In the genomic region with DNA sequence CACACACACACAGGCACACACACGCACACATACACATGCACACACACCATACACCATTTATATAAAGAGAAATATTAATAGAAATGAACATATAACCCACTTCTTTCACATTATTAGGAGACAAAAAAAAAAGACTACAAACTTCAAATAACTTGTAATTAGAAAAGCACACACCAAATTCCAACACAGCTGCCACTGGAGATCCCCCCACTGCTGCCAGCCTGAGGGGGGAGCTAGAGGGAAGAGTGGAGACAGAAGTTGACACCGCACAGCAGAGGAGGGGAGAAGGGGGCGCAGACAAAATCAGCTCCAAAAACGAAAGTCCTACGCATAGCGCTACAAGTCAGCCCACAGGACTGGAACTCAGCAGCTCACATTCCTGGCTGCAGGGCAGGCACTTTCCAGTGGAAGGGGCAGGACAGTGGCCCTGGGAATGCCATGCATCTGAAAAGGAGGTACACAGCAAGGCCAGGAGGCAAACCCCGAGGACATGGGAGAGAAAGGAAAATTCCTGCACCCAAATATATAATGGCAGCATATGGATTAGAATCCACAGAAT, we compare ENCODE assay signal across 22 cellular contexts. TPM values are rescaled to one million over a fixed set of nuclear protein-coding genes. Genes with fewer than 3 reads are reported as not detected.
DNase-seq lines count a peak whose midpoint lies in the region; ATAC-seq, FAIRE-seq and TF ChIP-seq lines count a peak whose summit lies in the region.
"Had no signal": no experiment of that assay in that cellular context is flagged by ENCODE, and none has a peak within 500 bp of the region (broad histone marks: within the 10 kb centered on the region; RNA-seq: fewer than 3 reads in every experiment).

No MANE protein-coding gene starts in this region.

- H3K14ac ChIP-seq in H1 (ENCODE audit: insufficient read length) = no peak overlapping the region

- no peak overlapping the region for H2BK20ac ChIP-seq in H1 (ENCODE audit: low read length)

- in situ Hi-C loops in Panc1 (cut with HindIII; ENCODE audit: low pct_unique_long_range_greater_than_20kb, low sequenced_read_pairs) = no loop called here

- H3K27ac Mint-ChIP-seq in GM23338 = no peak overlapping the region
- peak overlapping the region in 3 of 9 donors; percentile 20 to 46 (median 21) for H3K27ac Mint-ChIP-seq in naive thymus-derived CD4-positive, alpha-beta T cell
- H3K27ac Mint-ChIP-seq: activated CD4-positive, alpha-beta T cell treated with anti-CD3 and anti-CD28 coated beads, Interleukin-2, amount 10 ng/mL, durations not matched to agents 7 days and 5 days; dendritic cell treated with granulocyte-macrophage colony-stimulating factor and Interleukin-4, amounts not matched to agents 40 ng/mL and 50 ng/mL, for 4 days had no signal

- H3K4me2 ChIP-seq in GM23338 = no peak overlapping the region
- no peak overlapping the region for H3K4me2 ChIP-seq in H1 (ENCODE audit: insufficient read depth in 1 of 2, low read depth in 2 of 2, low read length in 2 of 2)
- H3K4me2 ChIP-seq: BLaER1 treated with 17β-estradiol and CSF1 and Interleukin-3, amounts not matched to agents 10 nM and 100 nM had no signal

- H4K20me1 ChIP-seq in GM23338 (replicated peaks; ENCODE audit: insufficient read depth) (peaks cover 6% of the 10 kb centered on the region; the same call in 1 of the 2 replicates), H1 (replicated peaks in 1 of 2; ENCODE audit: control insufficient read depth in 1 of 2, insufficient read depth in 2 of 2, low read length in 2 of 2) (peaks cover 0 to 4% of the 10 kb centered on the region in 2 experiments)

- H3K27ac ChIP-seq in 22Rv1 = no peak overlapping the region
- H3K27ac ChIP-seq in GM23338 (ENCODE audit: low read depth) = no peak overlapping the region
- no peak overlapping the region for H3K27ac ChIP-seq in Panc1 (ENCODE audit: low read length)
- no peak overlapping the region for H3K27ac ChIP-seq in H1 (ENCODE audit: low read depth, low read length)
- no peak overlapping the region for H3K27ac ChIP-seq in naive thymus-derived CD4-positive, alpha-beta T cell (ENCODE audit: low read depth, low read length)
- H3K27ac ChIP-seq: BLaER1 treated with 17β-estradiol and CSF1 and Interleukin-3, amounts not matched to agents 10 nM and 100 nM; cardiac muscle cell; heart right ventricle; left ventricle myocardium inferior; upper lobe of left lung had no signal

- no peaks in the 10 kb centered on the region for H3F3A ChIP-seq in GM23338 (replicated peaks; ENCODE audit: low read depth)

- H3K79me1 ChIP-seq in H1 (ENCODE audit: low read depth, low read length) = no peaks in the 10 kb centered on the region

- peaks cover 65% of the 10 kb centered on the region for H3K36me3 ChIP-seq in GM23338 (ENCODE audit: insufficient read depth)
- H3K36me3 ChIP-seq in Panc1 (ENCODE audit: control insufficient read depth, insufficient read depth, low read length) = peaks cover 65% of the 10 kb centered on the region
- peaks cover 19 to 85% (median 62%) of the 10 kb centered on the region in 4 experiments for H3K36me3 ChIP-seq in H1 (ENCODE audit: control insufficient read depth in 2 of 4, insufficient read depth in 4 of 4, low read length in 3 of 4)
- H3K36me3 ChIP-seq in naive thymus-derived CD4-positive, alpha-beta T cell (ENCODE audit: control insufficient read depth in 2 of 3, insufficient read depth in 3 of 3, low read length in 3 of 3) = peaks cover 21 to 93% (median 27%) of the 10 kb centered on the region in 3 experiments

- CTCF ChIA-PET in Panc1 (lab: Charles Lee) (interaction anchor here (0.7 kb wide), 1 partner anchor 11 kb away, joined by 3 read pairs; no protein-coding TSS in a partner anchor), H1 (lab: Charles Lee; ENCODE audit: partially characterized antibody) (interaction anchor here (0.6 to 3.1 kb wide), 13 partner anchors 9 to 495 kb away, joined by 3 to 34 read pairs (median 3); no protein-coding TSS in a partner anchor)
- CTCF ChIA-PET in naive thymus-derived CD4-positive, alpha-beta T cell (lab: Charles Lee) = interaction anchor here (0.5 to 0.6 kb wide), 2 partner anchors 28 to 197 kb away, joined by 3 read pairs; no protein-coding TSS in a partner anchor

- H3K4me1 ChIP-seq in GM23338 (ENCODE audit: insufficient read depth) (no peaks in the 10 kb centered on the region), Panc1 (ENCODE audit: control insufficient read depth, insufficient read depth, low read length) (no peaks in the 10 kb centered on the region), H1 (replicated peaks in 1 of 4; ENCODE audit: control insufficient read depth in 3 of 4, insufficient read depth in 4 of 4, low read length in 3 of 4) (no peaks in the 10 kb centered on the region)
- H3K4me1 ChIP-seq in naive thymus-derived CD4-positive, alpha-beta T cell (ENCODE audit: control insufficient read depth in 2 of 2, insufficient read depth in 2 of 2, low read length in 2 of 2) = no peaks in the 10 kb centered on the region
- H3K4me1 ChIP-seq: BLaER1 treated with 17β-estradiol and CSF1 and Interleukin-3, amounts not matched to agents 10 nM and 100 nM; heart right ventricle; left ventricle myocardium inferior; upper lobe of left lung had no signal

- H3K9me3 ChIP-seq in Panc1 (ENCODE audit: control insufficient read depth, insufficient read depth, low read depth, low read length) = no peaks in the 10 kb centered on the region
- H3K9me3 ChIP-seq in H1 (ENCODE audit: insufficient read depth in 2 of 2, low read depth in 1 of 2, low read length in 1 of 2) = no peaks in the 10 kb centered on the region
- no peaks in the 10 kb centered on the region for H3K9me3 ChIP-seq in naive thymus-derived CD4-positive, alpha-beta T cell (ENCODE audit: control insufficient read depth in 2 of 3, low read length in 3 of 3)
- H3K9me3 ChIP-seq: BLaER1 treated with 17β-estradiol and CSF1 and Interleukin-3, amounts not matched to agents 10 nM and 100 nM; heart right ventricle; left ventricle myocardium inferior; upper lobe of left lung had no signal

- no peak overlapping the region for H2BK12ac ChIP-seq in H1 (ENCODE audit: low read depth, low read length)

- no peaks in the 10 kb centered on the region for H3K27me3 ChIP-seq in GM23338 (ENCODE audit: insufficient read depth)
- no peaks in the 10 kb centered on the region for H3K27me3 ChIP-seq in Panc1 (ENCODE audit: control insufficient read depth, insufficient read depth, low read length)
- H3K27me3 ChIP-seq in H1 (replicated peaks in 1 of 4; ENCODE audit: control insufficient read depth in 3 of 4, extremely low read depth in 1 of 4, insufficient read depth in 3 of 4, low read length in 3 of 4) = no peaks in the 10 kb centered on the region
- H3K27me3 ChIP-seq in naive thymus-derived CD4-positive, alpha-beta T cell (ENCODE audit: control insufficient read depth in 2 of 2, insufficient read depth in 2 of 2, low read length in 2 of 2) = no peaks in the 10 kb centered on the region
- H3K27me3 ChIP-seq: BLaER1 treated with 17β-estradiol and CSF1 and Interleukin-3, amounts not matched to agents 10 nM and 100 nM; cardiac muscle cell; heart right ventricle; upper lobe of left lung had no signal

- intact Hi-C loops in Panc1 (cut with micrococcal nuclease; ENCODE audit: unreplicated experiment) = no loop called here
- intact Hi-C loops in naive thymus-derived CD4-positive, alpha-beta T cell (cut with micrococcal nuclease) = no loop called here

- no peak overlapping the region for H3K9ac ChIP-seq in H1 (replicated peaks in 1 of 4; ENCODE audit: extremely low read depth in 1 of 4, low read depth in 3 of 4, low read length in 3 of 4)
- H3K9ac ChIP-seq: BLaER1 treated with 17β-estradiol and CSF1 and Interleukin-3, amounts not matched to agents 10 nM and 100 nM had no signal

- no peak overlapping the region for H3K18ac ChIP-seq in H1 (ENCODE audit: extremely low read depth, low read length)

- ATAC-seq in GM23338 = no peak; the same call in 2 of the 3 replicates
- ATAC-seq in Panc1 = no peak
- ATAC-seq in GM19455 (IDR thresholded peaks at IDR 0.05; ENCODE audit: unreplicated experiment) = no peak
- ATAC-seq in GM19452 (IDR thresholded peaks at IDR 0.05; ENCODE audit: unreplicated experiment) = no peak
- no peak for ATAC-seq in naive thymus-derived CD4-positive, alpha-beta T cell
- ATAC-seq: heart right ventricle had no signal

- TF ChIP-seq POLR2A in H1 (IDR thresholded peaks at IDR 0.05; ENCODE audit: control extremely low read depth in 1 of 2, low read depth in 2 of 2, low read length in 2 of 2) = no peak

- FAIRE-seq in H1 (lab: Jason Lieb, UNC) = no peak

- no peak overlapping the region for H3K4ac ChIP-seq in H1 (replicated peaks; ENCODE audit: insufficient read length, low read depth, low read length)

- POLR2A ChIA-PET in Panc1 (lab: Charles Lee) = no interaction called here
- POLR2A ChIA-PET in H1 (lab: Charles Lee; ENCODE audit: partially characterized antibody) = interaction anchor here (0.8 to 1.7 kb wide), 7 partner anchors 13 to 33 kb away, joined by 3 to 4 read pairs (median 3); no protein-coding TSS in a partner anchor
- POLR2A ChIA-PET in naive thymus-derived CD4-positive, alpha-beta T cell (lab: Charles Lee) = no interaction called here

- 86% methylated on average over 7 of the region's 7 CpGs; no CpG with 5 or more reads in 1 of the 2 experiments for WGBS in H1 (ENCODE audit: extremely low coverage in 1 of 2, insufficient coverage in 1 of 2, insufficient read length in 1 of 2, insufficient replicate concordance in 2 of 2, low coverage in 1 of 2, low lambda C conversion rate in 2 of 2, missing lambda C conversion rate in 1 of 2), 2 experiments

- H3K4me1 Mint-ChIP-seq in GM23338 = no peaks in the 10 kb centered on the region
- no peaks in the 10 kb centered on the region for H3K4me1 Mint-ChIP-seq in naive thymus-derived CD4-positive, alpha-beta T cell
- H3K4me1 Mint-ChIP-seq: IgD-negative memory B cell had no signal

- BruUV-seq in Panc1 (replicated peaks; lab: Mats Ljungman, UMichigan) = no TSS peak

- H3K79me2 ChIP-seq in GM23338 (replicated peaks; ENCODE audit: insufficient read depth) = no peaks in the 10 kb centered on the region
- no peaks in the 10 kb centered on the region for H3K79me2 ChIP-seq in H1 (ENCODE audit: control insufficient read depth in 1 of 2, insufficient read depth in 2 of 2, low read length in 2 of 2)

- no peak overlapping the region for H4K91ac ChIP-seq in H1 (replicated peaks; ENCODE audit: insufficient read length, low read length)

- H3K23me2 ChIP-seq in H1 (ENCODE audit: low read depth, low read length) = no peaks in the 10 kb centered on the region

- no peak overlapping the region for H2BK15ac ChIP-seq in H1 (ENCODE audit: low read length)

- no peak overlapping the region for H3K4me3 ChIP-seq in GM23338
- H3K4me3 ChIP-seq in Panc1 (ENCODE audit: low read depth in 2 of 2, low read length in 2 of 2) = no peak overlapping the region
- H3K4me3 ChIP-seq in H1 (ENCODE audit: extremely low read depth in 1 of 4, insufficient read depth in 2 of 4, low read depth in 3 of 4, low read length in 4 of 4) = no peak overlapping the region
- H3K4me3 ChIP-seq in naive thymus-derived CD4-positive, alpha-beta T cell (ENCODE audit: low read length) = no peak overlapping the region
- H3K4me3 ChIP-seq: BLaER1 treated with 17β-estradiol and CSF1 and Interleukin-3, amounts not matched to agents 10 nM and 100 nM; cardiac muscle cell; heart right ventricle; left ventricle myocardium inferior; upper lobe of left lung had no signal

- no peak overlapping the region for H2BK5ac ChIP-seq in H1 (ENCODE audit: low read depth, low read length)

- no peak overlapping the region for H4K5ac ChIP-seq in H1 (ENCODE audit: insufficient read length, low read depth, low read length)

- no peak overlapping the region for H2AFZ ChIP-seq in GM23338
- no peak overlapping the region for H2AFZ ChIP-seq in H1 (ENCODE audit: low read length)

- TF ChIP-seq CTCF in 22Rv1 (IDR thresholded peaks at IDR 0.05) (peak; percentile 45), GM23338 (conservative IDR thresholded peaks at IDR 0.05; ENCODE audit: low read depth in 2 of 2) (peak; percentile 32 to 40), Panc1 (IDR thresholded peaks at IDR 0.05) (peak; percentile 38), H1 (IDR thresholded peaks at IDR 0.05; ENCODE audit: control extremely low read depth in 1 of 3, insufficient read depth in 1 of 3, low read depth in 1 of 3, low read length in 3 of 3) (peak; percentile 17 to 32 (median 30); a peak in 3 of 4 replicates)

- H2BK120ac ChIP-seq in H1 (replicated peaks; ENCODE audit: low read depth, low read length) = no peak overlapping the region

- H3K36me3 Mint-ChIP-seq in GM23338 (ENCODE audit: low read depth) = peaks cover 78% of the 10 kb centered on the region
- peaks cover 9 to 77% (median 23%) of the 10 kb centered on the region in 5 donors for H3K36me3 Mint-ChIP-seq in naive thymus-derived CD4-positive, alpha-beta T cell

- H3K56ac ChIP-seq in H1 (replicated peaks; ENCODE audit: insufficient read length, low read depth, low read length) = no peak overlapping the region

- TF ChIP-seq RAD21 in H1 (IDR thresholded peaks at IDR 0.05 in 1 of 2, conservative IDR thresholded peaks at IDR 0.05 in 1 of 2; ENCODE audit: low read depth in 2 of 2, low read length in 2 of 2) = peak in 1 of 2 experiments; percentile 8; a peak in 1 of 4 replicates

- H3K27me3 Mint-ChIP-seq in GM23338 (ENCODE audit: insufficient read depth, low read depth, poor library complexity) = no peaks in the 10 kb centered on the region
- H3K27me3 Mint-ChIP-seq in naive thymus-derived CD4-positive, alpha-beta T cell = no peaks in the 10 kb centered on the region
- H3K27me3 Mint-ChIP-seq: activated CD4-positive, alpha-beta T cell treated with anti-CD3 and anti-CD28 coated beads, Interleukin-2, amount 10 ng/mL, durations not matched to agents 7 days and 5 days; dendritic cell treated with granulocyte-macrophage colony-stimulating factor and Interleukin-4, amounts not matched to agents 40 ng/mL and 50 ng/mL, for 4 days; IgD-negative memory B cell had no signal

- TF ChIP-seq EP300 in H1 (IDR thresholded peaks at IDR 0.05; ENCODE audit: borderline replicate concordance in 1 of 2, low read depth in 2 of 2, low read length in 2 of 2) = no peak

- no peaks in the 10 kb centered on the region for H3K9me2 ChIP-seq in GM23338 (ENCODE audit: insufficient read depth)

- no peak overlapping the region for H3K4me3 Mint-ChIP-seq in GM23338
- no peak overlapping the region for H3K4me3 Mint-ChIP-seq in naive thymus-derived CD4-positive, alpha-beta T cell
- H3K4me3 Mint-ChIP-seq: activated CD4-positive, alpha-beta T cell treated with anti-CD3 and anti-CD28 coated beads, Interleukin-2, amount 10 ng/mL, durations not matched to agents 7 days and 5 days; dendritic cell treated with granulocyte-macrophage colony-stimulating factor and Interleukin-4, amounts not matched to agents 40 ng/mL and 50 ng/mL, for 4 days; IgD-negative memory B cell had no signal

- DNase-seq in GM23338 (ENCODE audit: low spot score) (peak; percentile 10), Panc1 (ENCODE audit: low read depth, low spot score) (no peak), H1 (ENCODE audit: low read depth in 1 of 2, low spot score in 2 of 2) (no peak), SIG-M5 (lab: John Stamatoyannopoulos, UW) (no peak)
- no peak for DNase-seq in naive thymus-derived CD4-positive, alpha-beta T cell
- DNase-seq: activated CD4-positive, alpha-beta T cell treated with anti-CD3 and anti-CD28 coated beads, Interleukin-2, amount 10 ng/mL, durations not matched to agents 7 days and 5 days; activated effector memory CD4-positive, alpha-beta T cell treated with Interleukin-2 at 50 U/mL for 16 hours; Calu3; EL; heart right ventricle; left ventricle myocardium inferior; NCI-H187 treated with DMSO at 0.1 percent for 48 hours; posterior cingulate gyrus; Right ventricle myocardium superior; upper lobe of left lung had no signal

- H3K9me3 Mint-ChIP-seq in GM23338 = no peaks in the 10 kb centered on the region
- no peaks in the 10 kb centered on the region for H3K9me3 Mint-ChIP-seq in naive thymus-derived CD4-positive, alpha-beta T cell
- H3K9me3 Mint-ChIP-seq: activated CD4-positive, alpha-beta T cell treated with anti-CD3 and anti-CD28 coated beads, Interleukin-2, amount 10 ng/mL, durations not matched to agents 7 days and 5 days; dendritic cell treated with granulocyte-macrophage colony-stimulating factor and Interleukin-4, amounts not matched to agents 40 ng/mL and 50 ng/mL, for 4 days; IgD-negative memory B cell had no signal

- H2AK5ac ChIP-seq in H1 (ENCODE audit: low read depth, low read length) = no peak overlapping the region

- no peak overlapping the region for H3K23ac ChIP-seq in H1 (ENCODE audit: insufficient read length)

- H4K8ac ChIP-seq in H1 (ENCODE audit: extremely low read depth, insufficient read depth, low read length) = no peak overlapping the region

RNA-seq across cellular contexts. Expression of a gene that starts 36.5 kb away (rescaled TPM):
- 11.5 and 20.2 TPM in 2 replicates for total RNA-seq in GM23338 (2014; rRNA removed; shearing (Covaris generic))
- 10.1 and 10.5 TPM in 2 replicates for polyA plus RNA-seq in GM23338 (2016; fragmentation: Nextera tagmentation; extraction: Ambion mirVana)
- total RNA-seq in Panc1 (2021; ENCODE audit: unreplicated experiment) = 221 TPM
- 242 TPM for polyA plus RNA-seq in Panc1 (2012; ENCODE audit: insufficient read length)
- total RNA-seq in H1 (2021; fragmentation: NEBNext Ultra II Directional; extraction: Animal tissue kit (Norgen Biotek cat#: 25700)) = 11.6 and 15.3 TPM in 2 replicates
- 5.5 and 7.2 TPM in 2 replicates for polyA plus RNA-seq in H1 (2011; rRNA removed)
- 7.7 TPM for polyA plus RNA-seq in H1 (2011; cell fraction: cytosol; rRNA removed)
- 11.1 TPM for polyA plus RNA-seq in H1 (2011; cell fraction: nucleus; rRNA removed)
- polyA plus RNA-seq in H1 (2012, experiment 1 of 2) = 7.9 to 15.3 TPM (median 11.2 TPM) in 4 replicates
- polyA plus RNA-seq in H1 (2012, experiment 2 of 2) = 0.43 TPM
- polyA plus RNA-seq in H1 (2013, experiment 1 of 2) = 10.1 TPM
- polyA plus RNA-seq in H1 (2013, experiment 2 of 2) = 9.4 TPM
- polyA minus RNA-seq in H1 (2011; rRNA and poly(A)+ RNA removed) = 8.0 and 12.0 TPM in 2 replicates
- 8.8 TPM for polyA minus RNA-seq in H1 (2011; cell fraction: cytosol; rRNA and poly(A)+ RNA removed)
- 26.1 TPM for polyA minus RNA-seq in H1 (2011; cell fraction: nucleus; rRNA and poly(A)+ RNA removed)
- 100 to 1,000 TPM; 114 to 143 (median 134) TPM for total RNA-seq in naive thymus-derived CD4-positive, alpha-beta T cell
- polyA plus RNA-seq in naive thymus-derived CD4-positive, alpha-beta T cell = 10 to 100 TPM; 41.3 to 45.0 TPM

RNA-seq across cellular contexts. Expression of a gene that starts 44.0 kb away (rescaled TPM):
- total RNA-seq in GM23338 (2014; rRNA removed; shearing (Covaris generic)) = 78.9 and 81.1 TPM in 2 replicates
- 13.2 and 17.2 TPM in 2 replicates for polyA plus RNA-seq in GM23338 (2016; fragmentation: Nextera tagmentation; extraction: Ambion mirVana)
- total RNA-seq in Panc1 (2021; ENCODE audit: unreplicated experiment) = 66.5 TPM
- polyA plus RNA-seq in Panc1 (2012; ENCODE audit: insufficient read length) = 13.5 TPM
- 95.0 and 95.8 TPM in 2 replicates for total RNA-seq in H1 (2021; fragmentation: NEBNext Ultra II Directional; extraction: Animal tissue kit (Norgen Biotek cat#: 25700))
- polyA plus RNA-seq in H1 (2011; rRNA removed) = 9.3 and 13.0 TPM in 2 replicates
- 15.0 TPM for polyA plus RNA-seq in H1 (2011; cell fraction: cytosol; rRNA removed)
- polyA plus RNA-seq in H1 (2011; cell fraction: nucleus; rRNA removed) = 19.3 TPM
- polyA plus RNA-seq in H1 (2012, experiment 1 of 2) = 22.1 to 41.8 TPM (median 29.1 TPM) in 4 replicates
- polyA plus RNA-seq in H1 (2012, experiment 2 of 2) = 2.2 TPM
- 29.0 TPM for polyA plus RNA-seq in H1 (2013, experiment 1 of 2)
- polyA plus RNA-seq in H1 (2013, experiment 2 of 2) = 25.7 TPM
- 138 and 187 TPM in 2 replicates for polyA minus RNA-seq in H1 (2011; rRNA and poly(A)+ RNA removed)
- 42.9 TPM for polyA minus RNA-seq in H1 (2011; cell fraction: cytosol; rRNA and poly(A)+ RNA removed)
- 98.7 TPM for polyA minus RNA-seq in H1 (2011; cell fraction: nucleus; rRNA and poly(A)+ RNA removed)
- 10 to 100 TPM; 29.3 to 58.7 (median 45.8) TPM for total RNA-seq in naive thymus-derived CD4-positive, alpha-beta T cell
- 10 to 100 TPM; 14.2 to 14.6 TPM for polyA plus RNA-seq in naive thymus-derived CD4-positive, alpha-beta T cell
